Comparison of ENCODE assay signal across 11 cellular contexts in genomic region chr5:149381261-149381985, GRCh38. TPM values are rescaled to one million over a fixed set of nuclear protein-coding genes. Genes with fewer than 3 reads are reported as not detected.
A peak's percentile ranks its signal among the peaks of the same experiment; 100 is the strongest.
DNase-seq lines count a peak whose midpoint lies in the region; ATAC-seq and TF ChIP-seq lines count a peak whose summit lies in the region.
"Had no signal": no experiment of that assay in that cellular context is flagged by ENCODE, and none has a peak within 500 bp of the region (broad histone marks: within the 10 kb centered on the region; RNA-seq: fewer than 3 reads in every experiment).

No MANE protein-coding gene starts in this region.

- ATAC-seq in GM18907 (IDR thresholded peaks at IDR 0.05; ENCODE audit: unreplicated experiment) (peak; percentile 5), HG02763 (IDR thresholded peaks at IDR 0.05; ENCODE audit: unreplicated experiment) (peak; percentile 16), HG03342 (IDR thresholded peaks at IDR 0.05; ENCODE audit: unreplicated experiment) (no peak)

- H3K27ac ChIP-seq in colonic mucosa (peak overlapping the region; percentile 41), rectal smooth muscle tissue (ENCODE audit: low read depth, low read length) (peak overlapping the region; percentile 99)

- intact Hi-C loops in colonic mucosa (cut with DNase I) = loop anchor here (5.0 kb wide), 1 partner anchor 236 kb away; no protein-coding TSS in a partner anchor

- H3K9ac ChIP-seq in colonic mucosa (ENCODE audit: low read depth in 2 of 2, low read length in 2 of 2) (peak overlapping the region; percentile 15 to 36), rectal smooth muscle tissue (ENCODE audit: low read length) (peak overlapping the region; percentile 70)

- H3K36me3 ChIP-seq in colonic mucosa (no peaks in the 10 kb centered on the region), rectal smooth muscle tissue (ENCODE audit: control insufficient read depth, insufficient read depth, low read length) (no peaks in the 10 kb centered on the region)

- no peaks in the 10 kb centered on the region for H3K9me3 ChIP-seq in colonic mucosa

- H3K4me3 ChIP-seq in colonic mucosa = no peak overlapping the region
- peak overlapping the region; percentile 61 for H3K4me3 ChIP-seq in rectal smooth muscle tissue (ENCODE audit: low read length)

- no peak for DNase-seq in colonic mucosa
- no peak for DNase-seq in RPMI8226
- no peak for DNase-seq in cerebellar cortex (ENCODE audit: low spot score)
- DNase-seq in activated gamma-delta T cell treated with Interleukin-2 at 50 U/mL for 16 hours = no peak

- H3K27me3 ChIP-seq in colonic mucosa (no peaks in the 10 kb centered on the region), rectal smooth muscle tissue (ENCODE audit: control insufficient read depth, insufficient read depth, low read length) (no peaks in the 10 kb centered on the region)

- TF ChIP-seq CTCF in colonic mucosa (IDR thresholded peaks at IDR 0.05) = no peak

- no peaks in the 10 kb centered on the region for H3K4me1 ChIP-seq in colonic mucosa
- H3K4me1 ChIP-seq in rectal smooth muscle tissue (ENCODE audit: control insufficient read depth, insufficient read depth, low read length) = peaks cover 46% of the 10 kb centered on the region

RNA-seq across cellular contexts. Expression of gene IL17B, which starts 2.3 kb away (rescaled TPM):
- under 1 TPM in 1 of 2 donors, not detected in 1; 0.42 TPM for total RNA-seq in colonic mucosa
- total RNA-seq: activated CD4-positive, alpha-beta T cell treated with anti-CD3 and anti-CD28 coated beads, Interleukin-2, amount 10 ng/mL, durations not matched to agents 7 days and 5 days; fibroblast of lung; lower leg skin had no signal

RNA-seq across cellular contexts. Expression of gene PCYOX1L, which starts 23.6 kb away (rescaled TPM):
- 10 to 100 TPM in 1 of 2 donors, 1 to 10 TPM in 1; 4.0 to 10.1 TPM for total RNA-seq in colonic mucosa

RNA-seq across cellular contexts. Expression of gene GRPEL2, which starts 36.1 kb away (rescaled TPM):
- 10 to 100 TPM; 14.5 to 16.4 TPM for total RNA-seq in colonic mucosa
